In genomic region chr10:48501806-48502771, GRCh38 we compare ENCODE assay signal across 1 cellular context.
A peak's percentile ranks its signal among the peaks of the same experiment; 100 is the strongest.
TF ChIP-seq lines count a peak whose summit lies in the region.

No MANE protein-coding gene starts in this region.

TF ChIP-seq in GM12878, 131 proteins besides CTCF, POLR2A, EP300 and RAD21 (continued from another document):
- TF ChIP-seq ATF2 (IDR thresholded peaks at IDR 0.05; ENCODE audit: low read length): no peak
- no peak for TF ChIP-seq PAX8 (IDR thresholded peaks at IDR 0.05)
- peak; percentile 78 for TF ChIP-seq IKZF1 (conservative IDR thresholded peaks at IDR 0.05)
- no peak for TF ChIP-seq SMAD5 (IDR thresholded peaks at IDR 0.05; ENCODE audit: low read depth)
- TF ChIP-seq CREM (IDR thresholded peaks at IDR 0.05; ENCODE audit: low read depth): no peak
- TF ChIP-seq IKZF2 (IDR thresholded peaks at IDR 0.05): peak; percentile 70 to 86
- 0 out of 2 replicates have a peak, but pooled peaks have one; percentile 37 for TF ChIP-seq DPF2 (IDR thresholded peaks at IDR 0.05)
- peak; percentile 33 for TF ChIP-seq MEF2B (IDR thresholded peaks at IDR 0.05; ENCODE audit: partially characterized antibody, poor library complexity, severe bottlenecking)
- peak; percentile 15 for TF ChIP-seq CUX1 (IDR thresholded peaks at IDR 0.05; ENCODE audit: insufficient replicate concordance, low read depth, low read length)
- peak; percentile 48; the same call in 1 of the 2 replicates for TF ChIP-seq RELB (IDR thresholded peaks at IDR 0.05; ENCODE audit: low read depth)
